1 cellular context compared by ENCODE assay signal in genomic region chr10:95330966-95331453, GRCh38.
TF ChIP-seq lines count a peak whose summit lies in the region.

No MANE protein-coding gene starts in this region.

TF ChIP-seq in A549, 52 proteins besides CTCF, POLR2A, EP300 and RAD21 (continued from another document):
- TF ChIP-seq BCL3 (IDR thresholded peaks at IDR 0.05) (no peak), FOXS1 (CRISPR knock-in tag; IDR thresholded peaks at IDR 0.05) (no peak), CBX8 (IDR thresholded peaks at IDR 0.05) (no peak), ESRRA (IDR thresholded peaks at IDR 0.05; ENCODE audit: borderline replicate concordance, low read length) (no peak), RCOR1 (IDR thresholded peaks at IDR 0.05; ENCODE audit: low read depth, low read length) (no peak), HOXA7 (CRISPR knock-in tag; IDR thresholded peaks at IDR 0.05) (no peak), CEBPB (IDR thresholded peaks at IDR 0.05) (no peak), HOXB5 (CRISPR knock-in tag; IDR thresholded peaks at IDR 0.05) (no peak), ZSCAN20 (CRISPR knock-in tag; IDR thresholded peaks at IDR 0.05) (no peak), JUN (IDR thresholded peaks at IDR 0.05) (no peak), HOXB13 (CRISPR knock-in tag; IDR thresholded peaks at IDR 0.05; ENCODE audit: low read depth) (no peak), HMGXB4 (CRISPR knock-in tag; IDR thresholded peaks at IDR 0.05; ENCODE audit: borderline replicate concordance) (no peak), ZFP36 (IDR thresholded peaks at IDR 0.05; ENCODE audit: borderline replicate concordance, partially characterized antibody) (no peak), TP53 (CRISPR knock-in tag; IDR thresholded peaks at IDR 0.05) (no peak), SMC3 (IDR thresholded peaks at IDR 0.05) (no peak), ZNF302 (CRISPR knock-in tag; IDR thresholded peaks at IDR 0.05) (no peak)
